ENCODE assay signal across 8 cellular contexts in genomic region chr3:71875461-71875947, GRCh38.
A peak's percentile ranks its signal among the peaks of the same experiment; 100 is the strongest.
DNase-seq lines count a peak whose midpoint lies in the region; ATAC-seq and TF ChIP-seq lines count a peak whose summit lies in the region.

No MANE protein-coding gene starts in this region.

- H2AFZ ChIP-seq in OCI-LY3 (ENCODE audit: low read depth, low read length), result no peak overlapping the region

- H3K27me3 ChIP-seq in HL-60 (ENCODE audit: insufficient read depth, poor library complexity, severe bottlenecking), result no peaks in the 10 kb centered on the region
- H3K27me3 ChIP-seq in OCI-LY3 (ENCODE audit: low read depth, low read length), result peaks cover 87% of the 10 kb centered on the region
- peaks cover 0 to 3% (median 0%) of the 10 kb centered on the region in 4 donors for H3K27me3 ChIP-seq in esophagus muscularis mucosa

- H3K27me3 Mint-ChIP-seq in activated T-cell treated with anti-CD3 and anti-CD28 coated beads, Interleukin-2, amount 50 U/mL, for 24 hours, result peaks cover 8% of the 10 kb centered on the region
- no peaks in the 10 kb centered on the region for H3K27me3 Mint-ChIP-seq in natural killer cell (ENCODE audit: low read depth in 2 of 2)
- H3K27me3 Mint-ChIP-seq in stimulated activated naive B cell treated with anti-CD40 and anti-IgM and Interleukin-4, amounts not matched to agents 10 μg/mL and 1 μg/mL and 100 μg/mL, for 72 hours, result peaks cover 30 to 57% of the 10 kb centered on the region in 2 donors

- H3K36me3 ChIP-seq in OCI-LY3 (replicated peaks; ENCODE audit: low read depth, low read length), result no peaks in the 10 kb centered on the region
- H3K36me3 ChIP-seq in esophagus muscularis mucosa, result no peaks in the 10 kb centered on the region

- H3K4me3 Mint-ChIP-seq in activated T-cell treated with anti-CD3 and anti-CD28 coated beads, Interleukin-2, amount 50 U/mL, for 24 hours, result no peak overlapping the region
- H3K4me3 Mint-ChIP-seq in natural killer cell, result no peak overlapping the region
- H3K4me3 Mint-ChIP-seq in stimulated activated naive B cell treated with anti-CD40 and anti-IgM and Interleukin-4, amounts not matched to agents 10 μg/mL and 1 μg/mL and 100 μg/mL, for 72 hours, result no peak overlapping the region

- H3K27ac ChIP-seq in HL-60 (replicated peaks) (no peak overlapping the region), OCI-LY3 (ENCODE audit: low read length) (no peak overlapping the region), esophagus muscularis mucosa (replicated peaks in 1 of 4) (no peak overlapping the region)

- TF ChIP-seq EP300 in esophagus muscularis mucosa (IDR thresholded peaks at IDR 0.05), result no peak

- H3K4me2 ChIP-seq in OCI-LY3 (ENCODE audit: low read length), result no peak overlapping the region

- H4K20me1 ChIP-seq in OCI-LY3 (ENCODE audit: insufficient read depth, low read length), result peaks cover 25% of the 10 kb centered on the region

- 19% methylated on average over 4 of the region's 4 CpGs for WGBS in esophagus muscularis mucosa

- no peaks in the 10 kb centered on the region for H3K36me3 Mint-ChIP-seq in activated T-cell treated with anti-CD3 and anti-CD28 coated beads, Interleukin-2, amount 50 U/mL, for 24 hours (ENCODE audit: low read depth)
- no peaks in the 10 kb centered on the region for H3K36me3 Mint-ChIP-seq in natural killer cell
- no peaks in the 10 kb centered on the region for H3K36me3 Mint-ChIP-seq in stimulated activated naive B cell treated with anti-CD40 and anti-IgM and Interleukin-4, amounts not matched to agents 10 μg/mL and 1 μg/mL and 100 μg/mL, for 72 hours

- H3K9me3 Mint-ChIP-seq in activated T-cell treated with anti-CD3 and anti-CD28 coated beads, Interleukin-2, amount 50 U/mL, for 24 hours, result no peaks in the 10 kb centered on the region
- no peaks in the 10 kb centered on the region for H3K9me3 Mint-ChIP-seq in natural killer cell
- H3K9me3 Mint-ChIP-seq in stimulated activated naive B cell treated with anti-CD40 and anti-IgM and Interleukin-4, amounts not matched to agents 10 μg/mL and 1 μg/mL and 100 μg/mL, for 72 hours, result no peaks in the 10 kb centered on the region

- no peak overlapping the region for H3K9ac ChIP-seq in OCI-LY3 (ENCODE audit: low read length)

- H3K4me3 ChIP-seq in HL-60 (replicated peaks; ENCODE audit: insufficient read depth, low read length), result no peak overlapping the region
- H3K4me3 ChIP-seq in OCI-LY3 (ENCODE audit: low read length), result no peak overlapping the region
- no peak overlapping the region for H3K4me3 ChIP-seq in esophagus muscularis mucosa

- H3K9me3 ChIP-seq in OCI-LY3 (ENCODE audit: insufficient read depth, low read length) (no peaks in the 10 kb centered on the region), esophagus muscularis mucosa (no peaks in the 10 kb centered on the region)

- peak; percentile 2 for DNase-seq in DMS 273 treated with DMSO at 0.1 percent for 48 hours (lab: John Stamatoyannopoulos, UW)
- DNase-seq in HL-60 (ENCODE audit: low read depth in 1 of 2, low spot score in 1 of 2), result peak; percentile 17 to 77
- DNase-seq in activated T-cell treated with anti-CD3 and anti-CD28 coated beads, Interleukin-2, amount 50 U/mL, for 24 hours, result peak; percentile 88
- DNase-seq in esophagus muscularis mucosa (ENCODE audit: extremely low spot score), result peak; percentile 92
- DNase-seq in natural killer cell, result peak; percentile 58
- peak; percentile 73 for DNase-seq in stimulated activated naive B cell treated with anti-CD40 and anti-IgM and Interleukin-4, amounts not matched to agents 10 μg/mL and 1 μg/mL and 100 μg/mL, for 72 hours

- peaks cover 39% of the 10 kb centered on the region for H3K4me1 Mint-ChIP-seq in activated T-cell treated with anti-CD3 and anti-CD28 coated beads, Interleukin-2, amount 50 U/mL, for 24 hours (ENCODE audit: low read depth)
- no peaks in the 10 kb centered on the region for H3K4me1 Mint-ChIP-seq in natural killer cell
- peaks cover 12 to 15% of the 10 kb centered on the region in 2 donors for H3K4me1 Mint-ChIP-seq in stimulated activated naive B cell treated with anti-CD40 and anti-IgM and Interleukin-4, amounts not matched to agents 10 μg/mL and 1 μg/mL and 100 μg/mL, for 72 hours

- intact Hi-C loops in esophagus muscularis mucosa (cut with DNase I) (loop anchor here (5.0 to 10.0 kb wide), 2 partner anchors 82 to 389 kb away; no protein-coding TSS in a partner anchor), natural killer cell (cut with micrococcal nuclease) (loop anchor here (1.0 to 2.0 kb wide), 2 partner anchors 947 to 1211 kb away; no protein-coding TSS in a partner anchor)

- no peak for TF ChIP-seq POLR2A in esophagus muscularis mucosa (IDR thresholded peaks at IDR 0.05; ENCODE audit: low read depth)

- H3K79me2 ChIP-seq in OCI-LY3 (ENCODE audit: low read length), result no peaks in the 10 kb centered on the region

- H3K4me1 ChIP-seq in OCI-LY3 (ENCODE audit: low read length), result peaks cover 7% of the 10 kb centered on the region
- peaks cover 0 to 18% (median 11%) of the 10 kb centered on the region in 4 donors for H3K4me1 ChIP-seq in esophagus muscularis mucosa

- ATAC-seq in GM21381 (IDR thresholded peaks at IDR 0.05; ENCODE audit: unreplicated experiment) (peak; percentile 87), natural killer cell (peak; percentile 85 to 98 (median 98))
- ATAC-seq in stimulated activated naive B cell treated with anti-CD40 and anti-IgM and Interleukin-4, amounts not matched to agents 10 μg/mL and 1 μg/mL and 100 μg/mL, for 72 hours (replicated peaks), result peak; percentile 94 to 96

- H3K27ac Mint-ChIP-seq in activated T-cell treated with anti-CD3 and anti-CD28 coated beads, Interleukin-2, amount 50 U/mL, for 24 hours, result peak overlapping the region; percentile 80
- H3K27ac Mint-ChIP-seq in natural killer cell, result no peak overlapping the region
- H3K27ac Mint-ChIP-seq in stimulated activated naive B cell treated with anti-CD40 and anti-IgM and Interleukin-4, amounts not matched to agents 10 μg/mL and 1 μg/mL and 100 μg/mL, for 72 hours, result no peak overlapping the region

- TF ChIP-seq CTCF in HL-60 (IDR thresholded peaks at IDR 0.05; ENCODE audit: insufficient read depth, low read length) (peak; percentile 78), OCI-LY3 (IDR thresholded peaks at IDR 0.05; ENCODE audit: low read depth, low read length) (peak; percentile 91), esophagus muscularis mucosa (IDR thresholded peaks at IDR 0.05) (peak; percentile 80 to 96 (median 88)), natural killer cell (IDR thresholded peaks at IDR 0.05) (peak; percentile 66)

Comparison
In these comparisons a context has a peak if more than half of its experiments do, and no peak if none do; other contexts are left out.
1. DNase-seq: peak in every context shown above with its lines; median percentile 92 in esophagus muscularis mucosa; 88 in activated T-cell treated with anti-CD3 and anti-CD28 coated beads, Interleukin-2, amount 50 U/mL, for 24 hours; 73 in stimulated activated naive B cell treated with anti-CD40 and anti-IgM and Interleukin-4, amounts not matched to agents 10 μg/mL and 1 μg/mL and 100 μg/mL, for 72 hours; 58 in natural killer cell; 47 in HL-60; 2 in DMS 273 treated with DMSO at 0.1 percent for 48 hours.